ENCODE assay signal across 32 cellular contexts in genomic region chr18:33937270-33937816, GRCh38.
"Had no signal": no experiment of that assay in that cellular context is flagged by ENCODE, and none has a peak within 500 bp of the region (broad histone marks: within the 10 kb centered on the region; RNA-seq: fewer than 3 reads in every experiment).

No MANE protein-coding gene starts in this region.

- H3K4me1 ChIP-seq: adrenal gland, body of pancreas, esophagus muscularis mucosa, foreskin keratinocyte, gastrocnemius medialis, heart right ventricle had no signal

- H3K27me3 Mint-ChIP-seq: activated B cell treated with CpG ODN at 0.5 μM for 24 hours; activated CD4-positive, alpha-beta memory T cell treated with anti-CD3 and anti-CD28 coated beads, Interleukin-2, amount 10 ng/mL, durations not matched to agents 7 days and 5 days; activated CD4-positive, alpha-beta T cell treated with anti-CD3 and anti-CD28 coated beads, Interleukin-2, amount 10 ng/mL, durations not matched to agents 7 days and 5 days; activated naive CD8-positive, alpha-beta T cell; activated T-cell treated with anti-CD3 and anti-CD28 coated beads, Interleukin-2, amount 50 U/mL, for 24 hours; effector memory CD8-positive, alpha-beta T cell had no signal

- H3K36me3 ChIP-seq: adrenal gland, esophagus muscularis mucosa, gastrocnemius medialis, heart right ventricle, WERI-Rb-1 had no signal

- H3K36me3 Mint-ChIP-seq: activated naive CD8-positive, alpha-beta T cell had no signal

- H3K9me3 ChIP-seq: adrenal gland, body of pancreas, esophagus muscularis mucosa, gastrocnemius medialis had no signal

- H3K4me2 ChIP-seq: hepatocyte had no signal

- H3K27ac ChIP-seq: adrenal gland, body of pancreas, esophagus muscularis mucosa, foreskin keratinocyte, gastrocnemius medialis, heart right ventricle, hepatocyte, WERI-Rb-1 had no signal

- H3K4me3 ChIP-seq: adrenal gland, body of pancreas, esophagus muscularis mucosa, gastrocnemius medialis, heart right ventricle, hepatocyte had no signal

- H3K4me3 Mint-ChIP-seq: activated B cell treated with CpG ODN at 0.5 μM for 24 hours; activated CD4-positive, alpha-beta memory T cell treated with anti-CD3 and anti-CD28 coated beads, Interleukin-2, amount 10 ng/mL, durations not matched to agents 7 days and 5 days; activated CD4-positive, alpha-beta T cell treated with anti-CD3 and anti-CD28 coated beads, Interleukin-2, amount 10 ng/mL, durations not matched to agents 7 days and 5 days; activated naive CD8-positive, alpha-beta T cell; activated T-cell treated with anti-CD3 and anti-CD28 coated beads, Interleukin-2, amount 50 U/mL, for 24 hours; activated T-cell treated with anti-CD3 and anti-CD28 coated beads, Interleukin-2, amount 50 U/mL, for 72 hours; effector memory CD8-positive, alpha-beta T cell; T-helper 2 cell treated with Interferon-gamma antibody and Interleukin-4, amounts not matched to agents 5 μg/mL and 100 μg/mL, for 36 hours had no signal

- H3K9me3 Mint-ChIP-seq: activated CD4-positive, alpha-beta T cell treated with anti-CD3 and anti-CD28 coated beads, Interleukin-2, amount 10 ng/mL, durations not matched to agents 7 days and 5 days had no signal

- H3K79me2 ChIP-seq: hepatocyte had no signal

- H3K27me3 ChIP-seq: adrenal gland, body of pancreas, esophagus muscularis mucosa, foreskin keratinocyte, gastrocnemius medialis, heart right ventricle, hepatocyte had no signal

- H2AFZ ChIP-seq: hepatocyte had no signal

- DNase-seq: activated B cell treated with CpG ODN at 0.5 μM for 24 hours; activated CD4-positive, alpha-beta memory T cell treated with anti-CD3 and anti-CD28 coated beads, Interleukin-2, amount 10 ng/mL, durations not matched to agents 7 days and 5 days; activated CD4-positive, alpha-beta T cell treated with anti-CD3 and anti-CD28 coated beads for 4 hours; activated CD4-positive, alpha-beta T cell treated with anti-CD3 and anti-CD28 coated beads, Interleukin-2, amount 10 ng/mL, durations not matched to agents 7 days and 5 days; activated CD4-positive, alpha-beta T cell treated with anti-CD3 and anti-CD28 coated beads, Interleukin-2, amount 50 U/mL, for 4 hours; activated CD4-positive, CD25-positive, alpha-beta regulatory T cell treated with anti-CD3 and anti-CD28 coated beads, Interleukin-2, amount 50 U/mL, for 72 hours; activated CD8-positive, alpha-beta memory T cell treated with anti-CD3 and anti-CD28 coated beads, Interleukin-2, amount 50 U/mL, for 48 hours; activated gamma-delta T cell treated with Interleukin-2 at 50 U/mL for 16 hours; activated naive CD4-positive, alpha-beta T cell treated with anti-CD3 and anti-CD28 coated beads, Interleukin-2, amount 50 U/mL, for 16 hours; activated naive CD4-positive, alpha-beta T cell treated with Interleukin-2 at 50 U/mL for 16 hours; activated T-cell treated with anti-CD3 and anti-CD28 coated beads for 4 hours; activated T-cell treated with anti-CD3 and anti-CD28 coated beads, Interleukin-2, amount 50 U/mL, for 24 hours; activated T-cell treated with anti-CD3 and anti-CD28 coated beads, Interleukin-2, amount 50 U/mL, for 72 hours; adrenal gland; amygdala; aorta; body of pancreas; caudate nucleus; cortex of kidney; dermis blood vessel endothelial cell; effector CD4-positive, alpha-beta T cell; effector memory CD8-positive, alpha-beta T cell; erythroblast; foreskin keratinocyte; gastrocnemius medialis; heart right ventricle; T1000; WERI-Rb-1 had no signal

- H3K27ac Mint-ChIP-seq: activated B cell treated with CpG ODN at 0.5 μM for 24 hours; activated CD4-positive, alpha-beta memory T cell treated with anti-CD3 and anti-CD28 coated beads, Interleukin-2, amount 10 ng/mL, durations not matched to agents 7 days and 5 days; activated CD4-positive, alpha-beta T cell treated with anti-CD3 and anti-CD28 coated beads, Interleukin-2, amount 10 ng/mL, durations not matched to agents 7 days and 5 days; activated naive CD8-positive, alpha-beta T cell; activated T-cell treated with anti-CD3 and anti-CD28 coated beads, Interleukin-2, amount 50 U/mL, for 24 hours; activated T-cell treated with anti-CD3 and anti-CD28 coated beads, Interleukin-2, amount 50 U/mL, for 72 hours; effector memory CD8-positive, alpha-beta T cell; T-helper 2 cell treated with Interferon-gamma antibody and Interleukin-4, amounts not matched to agents 5 μg/mL and 100 μg/mL, for 36 hours had no signal

- ATAC-seq: activated T-cell treated with anti-CD3 and anti-CD28 coated beads, Interleukin-2, amount 50 U/mL, for 72 hours; body of pancreas; effector memory CD8-positive, alpha-beta T cell; foreskin keratinocyte; gastrocnemius medialis; heart right ventricle had no signal

- H3K4me1 Mint-ChIP-seq: activated B cell treated with CpG ODN at 0.5 μM for 24 hours; activated CD4-positive, alpha-beta memory T cell treated with anti-CD3 and anti-CD28 coated beads, Interleukin-2, amount 10 ng/mL, durations not matched to agents 7 days and 5 days; activated CD4-positive, alpha-beta T cell treated with anti-CD3 and anti-CD28 coated beads, Interleukin-2, amount 10 ng/mL, durations not matched to agents 7 days and 5 days had no signal
